ENCODE assay signal across 1 cellular context in genomic region chr17:75979705-75980187, GRCh38.
TF ChIP-seq lines count a peak whose summit lies in the region.

No MANE protein-coding gene starts in this region.

TF ChIP-seq in A549, 52 proteins besides CTCF, POLR2A, EP300 and RAD21 (continued from another document):
- TF ChIP-seq REST (IDR thresholded peaks at IDR 0.05) (no peak), NFE2L2 (conservative IDR thresholded peaks at IDR 0.05; ENCODE audit: low read length) (no peak), MAZ (IDR thresholded peaks at IDR 0.05; ENCODE audit: borderline replicate concordance, low read depth, low read length) (no peak), GATA3 (IDR thresholded peaks at IDR 0.05; ENCODE audit: borderline replicate concordance) (no peak), BHLHE40 (IDR thresholded peaks at IDR 0.05; ENCODE audit: low read depth, low read length) (no peak), RNF2 (IDR thresholded peaks at IDR 0.05; ENCODE audit: borderline replicate concordance, low read depth) (no peak), ELK1 (IDR thresholded peaks at IDR 0.05; ENCODE audit: low read depth, low read length) (no peak), HOXA7 (CRISPR knock-in tag; IDR thresholded peaks at IDR 0.05) (peak; percentile 34), HOXB13 (CRISPR knock-in tag; IDR thresholded peaks at IDR 0.05; ENCODE audit: low read depth) (no peak), TFCP2L1 (CRISPR knock-in tag; IDR thresholded peaks at IDR 0.05) (peak; percentile 38), HMGXB4 (CRISPR knock-in tag; IDR thresholded peaks at IDR 0.05; ENCODE audit: borderline replicate concordance) (no peak), FOSB (CRISPR knock-in tag; IDR thresholded peaks at IDR 0.05) (0 out of 2 replicates have a peak, but pooled peaks have one; percentile 53), CHD2 (IDR thresholded peaks at IDR 0.05; ENCODE audit: low read length, partially characterized antibody) (no peak), ESRRA (IDR thresholded peaks at IDR 0.05; ENCODE audit: borderline replicate concordance, low read length) (no peak), JUN (IDR thresholded peaks at IDR 0.05) (peak in 1 of 2 experiments; percentile 39; a peak in 3 of 5 replicates), TP53 (CRISPR knock-in tag; IDR thresholded peaks at IDR 0.05) (no peak; the same call in 1 of the 2 replicates), NPAS2 (CRISPR knock-in tag; IDR thresholded peaks at IDR 0.05; ENCODE audit: borderline replicate concordance) (no peak), MYC (IDR thresholded peaks at IDR 0.05; ENCODE audit: borderline replicate concordance, low read length) (no peak), CBX8 (IDR thresholded peaks at IDR 0.05) (no peak), EHMT2 (IDR thresholded peaks at IDR 0.05; ENCODE audit: low read depth) (no peak), FOXS1 (CRISPR knock-in tag; IDR thresholded peaks at IDR 0.05) (no peak), HOXB5 (CRISPR knock-in tag; IDR thresholded peaks at IDR 0.05) (no peak), SMC3 (IDR thresholded peaks at IDR 0.05) (no peak), RCOR1 (IDR thresholded peaks at IDR 0.05; ENCODE audit: low read depth, low read length) (no peak), ZC3H11A (IDR thresholded peaks at IDR 0.05) (no peak), JUNB (IDR thresholded peaks at IDR 0.05) (no peak), POLR2AphosphoS2 (conservative IDR thresholded peaks at IDR 0.05; ENCODE audit: low read length) (no peak), PBX3 (IDR thresholded peaks at IDR 0.05) (0 out of 2 replicates have a peak, but pooled peaks have one; percentile 45), HES2 (IDR thresholded peaks at IDR 0.05) (no peak), FOSL2 (IDR thresholded peaks at IDR 0.05) (no peak), FOSL2 (CRISPR knock-in tag; IDR thresholded peaks at IDR 0.05) (no peak), NR3C1 (IDR thresholded peaks at IDR 0.05) (no peak), RFX5 (IDR thresholded peaks at IDR 0.05) (no peak), KDM5A (IDR thresholded peaks at IDR 0.05) (no peak), USF2 (IDR thresholded peaks at IDR 0.05) (no peak), CHD4 (IDR thresholded peaks at IDR 0.05; ENCODE audit: borderline replicate concordance) (no peak), CBX2 (IDR thresholded peaks at IDR 0.05; ENCODE audit: borderline replicate concordance, low read depth) (no peak), E2F6 (IDR thresholded peaks at IDR 0.05; ENCODE audit: borderline replicate concordance, low read depth) (no peak), MAFK (IDR thresholded peaks at IDR 0.05; ENCODE audit: partially characterized antibody) (no peak), BCL3 (IDR thresholded peaks at IDR 0.05) (no peak), ATOH8 (CRISPR knock-in tag; IDR thresholded peaks at IDR 0.05; ENCODE audit: low read depth) (no peak), PHF8 (IDR thresholded peaks at IDR 0.05; ENCODE audit: borderline replicate concordance, low read depth) (peak; percentile 95), EHF (CRISPR knock-in tag; IDR thresholded peaks at IDR 0.05) (no peak), ZSCAN20 (CRISPR knock-in tag; IDR thresholded peaks at IDR 0.05) (no peak), RARB (CRISPR knock-in tag; IDR thresholded peaks at IDR 0.05) (peak; percentile 30; the same call in 1 of the 2 replicates), KDM1A (IDR thresholded peaks at IDR 0.05; ENCODE audit: low read depth) (no peak; the same call in 1 of the 2 replicates), ZNF302 (CRISPR knock-in tag; IDR thresholded peaks at IDR 0.05) (no peak), CEBPB (IDR thresholded peaks at IDR 0.05) (peak in 1 of 2 experiments; percentile 1; a peak in 1 of 4 replicates), ZFP36 (IDR thresholded peaks at IDR 0.05; ENCODE audit: borderline replicate concordance, partially characterized antibody) (no peak), HEYL (CRISPR knock-in tag; IDR thresholded peaks at IDR 0.05) (no peak), MAX (IDR thresholded peaks at IDR 0.05) (no peak; the same call in 1 of the 2 replicates)
TF ChIP-seq in A549: peak in this region for 8.
